Comparison of ENCODE assay signal across 12 cellular contexts in genomic region chr16:88700322-88700635, GRCh38. TPM values are rescaled to one million over a fixed set of nuclear protein-coding genes. Genes with fewer than 3 reads are reported as not detected.
DNase-seq lines count a peak whose midpoint lies in the region; ATAC-seq and TF ChIP-seq lines count a peak whose summit lies in the region.
"Had no signal": no experiment of that assay in that cellular context is flagged by ENCODE, and none has a peak within 500 bp of the region (broad histone marks: within the 10 kb centered on the region; RNA-seq: fewer than 3 reads in every experiment).

No MANE protein-coding gene starts in this region.

- H3K27ac ChIP-seq in right lobe of liver (peak overlapping the region; percentile 16 to 82 (median 78)), upper lobe of right lung (peak overlapping the region; percentile 84)

- TF ChIP-seq CTCF in right lobe of liver (IDR thresholded peaks at IDR 0.05): no peak
- no peak for TF ChIP-seq CTCF in upper lobe of right lung (IDR thresholded peaks at IDR 0.05)
- no peak for TF ChIP-seq CTCF in mucosa of descending colon (IDR thresholded peaks at IDR 0.05)

- H3K4me1 Mint-ChIP-seq in stimulated activated naive CD8-positive, alpha-beta T cell treated with anti-CD3 and anti-CD28 coated beads, Interleukin-15, Interleukin-2, amounts not matched to agents 100 ng/mL and 50 ng/mL, for 24 hours (ENCODE audit: low read depth): peaks cover 68% of the 10 kb centered on the region
- H3K4me1 Mint-ChIP-seq in activated T-helper 2 cell treated with anti-CD3 and anti-CD28 coated beads, Interferon-gamma antibody, Interleukin-2, Interleukin-4, amounts not matched to agents 10 μg/mL and 5 μg/mL and 100 μg/mL, durations not matched to agents 14 hours and 24 hours and 36 hours (ENCODE audit: low read depth): peaks cover 47% of the 10 kb centered on the region

- peak overlapping the region; percentile 96 for H3K4me3 Mint-ChIP-seq in stimulated activated naive CD8-positive, alpha-beta T cell treated with anti-CD3 and anti-CD28 coated beads, Interleukin-15, Interleukin-2, amounts not matched to agents 100 ng/mL and 50 ng/mL, for 24 hours
- peak overlapping the region; percentile 83 for H3K4me3 Mint-ChIP-seq in activated T-helper 2 cell treated with anti-CD3 and anti-CD28 coated beads, Interferon-gamma antibody, Interleukin-2, Interleukin-4, amounts not matched to agents 10 μg/mL and 5 μg/mL and 100 μg/mL, durations not matched to agents 14 hours and 24 hours and 36 hours (ENCODE audit: low read depth)

- ATAC-seq in stimulated activated naive CD8-positive, alpha-beta T cell treated with anti-CD3 and anti-CD28 coated beads, Interleukin-15, Interleukin-2, amounts not matched to agents 100 U/mL and 50 U/mL, for 24 hours: no peak
- no peak for ATAC-seq in right lobe of liver
- ATAC-seq in upper lobe of right lung: no peak
- ATAC-seq in mucosa of descending colon: no peak
- ATAC-seq in GM21360 (IDR thresholded peaks at IDR 0.05; ENCODE audit: unreplicated experiment): no peak

- H3K36me3 ChIP-seq in right lobe of liver: peaks cover 0 to 9% (median 1%) of the 10 kb centered on the region in 4 donors
- peaks cover 36% of the 10 kb centered on the region for H3K36me3 ChIP-seq in upper lobe of right lung
- H3K36me3 ChIP-seq in mucosa of descending colon (ENCODE audit: low read depth): no peaks in the 10 kb centered on the region
- H3K36me3 ChIP-seq: MG63 had no signal

- H3K36me3 Mint-ChIP-seq in stimulated activated naive CD8-positive, alpha-beta T cell treated with anti-CD3 and anti-CD28 coated beads, Interleukin-15, Interleukin-2, amounts not matched to agents 100 ng/mL and 50 ng/mL, for 24 hours (ENCODE audit: low read depth): peaks cover 13% of the 10 kb centered on the region
- peaks cover 35% of the 10 kb centered on the region for H3K36me3 Mint-ChIP-seq in activated T-helper 2 cell treated with anti-CD3 and anti-CD28 coated beads, Interferon-gamma antibody, Interleukin-2, Interleukin-4, amounts not matched to agents 10 μg/mL and 5 μg/mL and 100 μg/mL, durations not matched to agents 14 hours and 24 hours and 36 hours (ENCODE audit: low read depth)

- 57% methylated on average over 13 of the region's 14 CpGs for WGBS in right lobe of liver (ENCODE audit: insufficient coverage, low coverage, low lambda C conversion rate, missing lambda C conversion rate)

- DNase-seq in stimulated activated naive CD8-positive, alpha-beta T cell treated with anti-CD3 and anti-CD28 coated beads, Interleukin-15, Interleukin-2, amounts not matched to agents 100 U/mL and 50 U/mL, for 24 hours: no peak
- no peak for DNase-seq in activated T-helper 2 cell treated with anti-CD3 and anti-CD28 coated beads, Interferon-gamma antibody, Interleukin-2, Interleukin-4, amounts not matched to agents 10 μg/mL and 5 μg/mL and 100 μg/mL, durations not matched to agents 14 hours and 24 hours and 36 hours (ENCODE audit: low spot score)
- DNase-seq in right lobe of liver (no peak), upper lobe of right lung (no peak), mucosa of descending colon (no peak), NCI-H1694 (lab: John Stamatoyannopoulos, UW) (no peak)
- DNase-seq: MG63 had no signal

- no peak overlapping the region for H3K4me3 ChIP-seq in right lobe of liver
- peak overlapping the region; percentile 99 for H3K4me3 ChIP-seq in upper lobe of right lung
- no peak overlapping the region for H3K4me3 ChIP-seq in mucosa of descending colon
- H3K4me3 ChIP-seq: MG63, SJSA1 had no signal

- H3K27ac Mint-ChIP-seq in stimulated activated naive CD8-positive, alpha-beta T cell treated with anti-CD3 and anti-CD28 coated beads, Interleukin-15, Interleukin-2, amounts not matched to agents 100 ng/mL and 50 ng/mL, for 24 hours: peak overlapping the region; percentile 94
- H3K27ac Mint-ChIP-seq in activated T-helper 2 cell treated with anti-CD3 and anti-CD28 coated beads, Interferon-gamma antibody, Interleukin-2, Interleukin-4, amounts not matched to agents 10 μg/mL and 5 μg/mL and 100 μg/mL, durations not matched to agents 14 hours and 24 hours and 36 hours: peak overlapping the region; percentile 94

- H3K27me3 ChIP-seq in right lobe of liver (no peaks in the 10 kb centered on the region), upper lobe of right lung (no peaks in the 10 kb centered on the region)
- H3K27me3 ChIP-seq: esophagus muscularis mucosa, MG63, SJSA1 had no signal

- no peaks in the 10 kb centered on the region for H3K27me3 Mint-ChIP-seq in stimulated activated naive CD8-positive, alpha-beta T cell treated with anti-CD3 and anti-CD28 coated beads, Interleukin-15, Interleukin-2, amounts not matched to agents 100 ng/mL and 50 ng/mL, for 24 hours
- no peaks in the 10 kb centered on the region for H3K27me3 Mint-ChIP-seq in activated T-helper 2 cell treated with anti-CD3 and anti-CD28 coated beads, Interferon-gamma antibody, Interleukin-2, Interleukin-4, amounts not matched to agents 10 μg/mL and 5 μg/mL and 100 μg/mL, durations not matched to agents 14 hours and 24 hours and 36 hours (ENCODE audit: low read depth)

- H3K4me1 ChIP-seq in right lobe of liver (peaks cover 0 to 10% (median 3%) of the 10 kb centered on the region in 4 donors), upper lobe of right lung (peaks cover 51% of the 10 kb centered on the region), mucosa of descending colon (ENCODE audit: low read depth) (peaks cover 12% of the 10 kb centered on the region)

- intact Hi-C loops in activated T-helper 2 cell treated with anti-CD3 and anti-CD28 coated beads, Interferon-gamma antibody, Interleukin-2, Interleukin-4, amounts not matched to agents 10 μg/mL and 5 μg/mL and 100 μg/mL, durations not matched to agents 14 hours and 24 hours and 36 hours (cut with micrococcal nuclease): loop anchor here (5.0 kb wide), 2 partner anchors 102 to 128 kb away; partner anchors contain the start of genes CDT1 and ZC3H18
- intact Hi-C loops in right lobe of liver (cut with DNase I) (no loop called here), upper lobe of right lung (cut with DNase I) (no loop called here), mucosa of descending colon (cut with DNase I, micrococcal nuclease) (no loop called here)

- no peak for TF ChIP-seq POLR2A in right lobe of liver (IDR thresholded peaks at IDR 0.05)

- H3K9me3 ChIP-seq in right lobe of liver (no peaks in the 10 kb centered on the region), upper lobe of right lung (no peaks in the 10 kb centered on the region), mucosa of descending colon (no peaks in the 10 kb centered on the region)
- H3K9me3 ChIP-seq: esophagus muscularis mucosa, MG63, SJSA1 had no signal

- no peaks in the 10 kb centered on the region for H3K9me3 Mint-ChIP-seq in stimulated activated naive CD8-positive, alpha-beta T cell treated with anti-CD3 and anti-CD28 coated beads, Interleukin-15, Interleukin-2, amounts not matched to agents 100 ng/mL and 50 ng/mL, for 24 hours
- no peaks in the 10 kb centered on the region for H3K9me3 Mint-ChIP-seq in activated T-helper 2 cell treated with anti-CD3 and anti-CD28 coated beads, Interferon-gamma antibody, Interleukin-2, Interleukin-4, amounts not matched to agents 10 μg/mL and 5 μg/mL and 100 μg/mL, durations not matched to agents 14 hours and 24 hours and 36 hours

RNA-seq across cellular contexts. Expression of gene RNF166, which starts 5.9 kb away (rescaled TPM):
- total RNA-seq in activated T-helper 2 cell treated with anti-CD3 and anti-CD28 coated beads, Interferon-gamma antibody, Interleukin-2, Interleukin-4, amounts not matched to agents 10 μg/mL and 5 μg/mL and 100 μg/mL, durations not matched to agents 14 hours and 24 hours and 36 hours: 39.9 and 52.1 TPM in 2 replicates
- total RNA-seq in right lobe of liver (10 to 100 TPM in 2 of 6 experiments, 1 to 10 TPM in 4; 8.1 to 12.8 (median 10.0) TPM), upper lobe of right lung (50.6 TPM), mucosa of descending colon (10 to 100 TPM in 2 of 3 donors, 1 to 10 TPM in 1; 9.5 to 22.8 (median 15.1) TPM)

RNA-seq across cellular contexts. Expression of gene CTU2, which starts 6.0 kb away (rescaled TPM):
- total RNA-seq in activated T-helper 2 cell treated with anti-CD3 and anti-CD28 coated beads, Interferon-gamma antibody, Interleukin-2, Interleukin-4, amounts not matched to agents 10 μg/mL and 5 μg/mL and 100 μg/mL, durations not matched to agents 14 hours and 24 hours and 36 hours: 43.8 and 43.9 TPM in 2 replicates
- 1 to 10 TPM; 5.0 to 9.5 (median 8.2) TPM for total RNA-seq in right lobe of liver
- 21.3 TPM for total RNA-seq in upper lobe of right lung
- total RNA-seq in mucosa of descending colon: 10 to 100 TPM in 2 of 3 donors, 1 to 10 TPM in 1; 9.6 to 16.1 (median 13.6) TPM

RNA-seq across cellular contexts. Expression of gene SNAI3, which starts 14.0 kb away (rescaled TPM):
- 2.0 and 2.3 TPM in 2 replicates for total RNA-seq in activated T-helper 2 cell treated with anti-CD3 and anti-CD28 coated beads, Interferon-gamma antibody, Interleukin-2, Interleukin-4, amounts not matched to agents 10 μg/mL and 5 μg/mL and 100 μg/mL, durations not matched to agents 14 hours and 24 hours and 36 hours
- total RNA-seq in right lobe of liver (under 1 TPM; 0.15 to 0.98 (median 0.35) TPM), upper lobe of right lung (7.0 TPM), mucosa of descending colon (under 1 TPM; 0.28 to 0.82 (median 0.55) TPM)
- total RNA-seq: NCI-H460 had no signal

RNA-seq across cellular contexts. Expression of gene MVD, which starts 37.4 kb away (rescaled TPM):
- 132 and 137 TPM in 2 replicates for total RNA-seq in activated T-helper 2 cell treated with anti-CD3 and anti-CD28 coated beads, Interferon-gamma antibody, Interleukin-2, Interleukin-4, amounts not matched to agents 10 μg/mL and 5 μg/mL and 100 μg/mL, durations not matched to agents 14 hours and 24 hours and 36 hours
- total RNA-seq in right lobe of liver (10 to 100 TPM; 10.2 to 57.1 (median 15.2) TPM), upper lobe of right lung (104 TPM), mucosa of descending colon (10 to 100 TPM; 42.7 to 89.5 (median 72.5) TPM)

RNA-seq across cellular contexts. Expression of gene CYBA, which starts 49.4 kb away (rescaled TPM):
- 233 and 242 TPM in 2 replicates for total RNA-seq in activated T-helper 2 cell treated with anti-CD3 and anti-CD28 coated beads, Interferon-gamma antibody, Interleukin-2, Interleukin-4, amounts not matched to agents 10 μg/mL and 5 μg/mL and 100 μg/mL, durations not matched to agents 14 hours and 24 hours and 36 hours
- total RNA-seq in right lobe of liver (10 to 100 TPM; 22.8 to 70.0 (median 41.3) TPM), upper lobe of right lung (257 TPM), mucosa of descending colon (100 to 1,000 TPM; 150 to 316 (median 184) TPM)
- total RNA-seq: SJSA1 had no signal
